In genomic region chr20:44113642-44113945, GRCh38 we compare ENCODE assay signal across 32 cellular contexts.
DNase-seq lines count a peak whose midpoint lies in the region; FAIRE-seq and TF ChIP-seq lines count a peak whose summit lies in the region.
"Had no signal": no experiment of that assay in that cellular context is flagged by ENCODE, and none has a peak within 500 bp of the region (broad histone marks: within the 10 kb centered on the region; RNA-seq: fewer than 3 reads in every experiment).

No MANE protein-coding gene starts in this region.

- H3K27ac Mint-ChIP-seq in nephron progenitor cell: peak overlapping the region; percentile 33
- H3K27ac Mint-ChIP-seq: activated CD4-positive, alpha-beta memory T cell treated with anti-CD3 and anti-CD28 coated beads for 36 hours; activated naive CD4-positive, alpha-beta T cell treated with anti-CD3 and anti-CD28 coated beads, Interleukin-2, amount 50 U/mL, for 24 hours; IgD-negative memory B cell; stimulated activated naive B cell treated with anti-CD40 and anti-IgM and Interleukin-4, amounts not matched to agents 10 μg/mL and 1 μg/mL and 100 μg/mL, for 72 hours; T-helper 1 cell treated with Interleukin-12 subunit alpha and Interleukin-12 subunit beta and Interleukin-4 antibody, amounts not matched to agents 30 μg/mL and 1 μg/mL, for 36 hours had no signal

- CTCF ChIA-PET in OCI-LY7 (lab: Charles Lee; ENCODE audit: unreplicated experiment): interaction anchor here (0.7 kb wide), 1 partner anchor 580 kb away, joined by 5 read pairs; no protein-coding TSS in a partner anchor

- intact Hi-C loops in OCI-LY7 (cut with micrococcal nuclease; ENCODE audit: unreplicated experiment): no loop called here

- no peak overlapping the region for H3K4me2 ChIP-seq in OCI-LY7 (ENCODE audit: low read length)
- H3K4me2 ChIP-seq: BLaER1, PC-9, SK-N-SH had no signal

- H3K4me1 ChIP-seq in OCI-LY7 (ENCODE audit: insufficient read depth, low read length, poor library complexity, severe bottlenecking): no peaks in the 10 kb centered on the region
- H3K4me1 ChIP-seq: upper lobe of left lung had no signal

- H4K20me1 ChIP-seq in OCI-LY7 (ENCODE audit: insufficient read depth, low read length): no peaks in the 10 kb centered on the region
- H4K20me1 ChIP-seq: BLaER1 had no signal

- peaks cover 3% of the 10 kb centered on the region for H3K27me3 Mint-ChIP-seq in nephron progenitor cell (ENCODE audit: low read depth, poor library complexity)

- peak overlapping the region; percentile 9 for H3K4me3 Mint-ChIP-seq in nephron progenitor cell
- H3K4me3 Mint-ChIP-seq: activated CD4-positive, alpha-beta memory T cell treated with anti-CD3 and anti-CD28 coated beads for 36 hours; activated naive CD4-positive, alpha-beta T cell treated with anti-CD3 and anti-CD28 coated beads, Interleukin-2, amount 50 U/mL, for 24 hours; IgD-negative memory B cell; naive thymus-derived CD8-positive, alpha-beta T cell; stimulated activated naive B cell treated with anti-CD40 and anti-IgM and Interleukin-4, amounts not matched to agents 10 μg/mL and 1 μg/mL and 100 μg/mL, for 72 hours; T-helper 1 cell treated with Interleukin-12 subunit alpha and Interleukin-12 subunit beta and Interleukin-4 antibody, amounts not matched to agents 30 μg/mL and 1 μg/mL, for 36 hours had no signal

- TF ChIP-seq CTCF in nephron progenitor cell (IDR thresholded peaks at IDR 0.05) (no peak), OCI-LY7 (conservative IDR thresholded peaks at IDR 0.05; ENCODE audit: low read length) (no peak)

- H3K9me3 Mint-ChIP-seq in nephron progenitor cell: peaks cover 8% of the 10 kb centered on the region
- H3K9me3 Mint-ChIP-seq: activated CD4-positive, alpha-beta memory T cell treated with anti-CD3 and anti-CD28 coated beads for 36 hours; activated naive CD4-positive, alpha-beta T cell treated with anti-CD3 and anti-CD28 coated beads, Interleukin-2, amount 50 U/mL, for 24 hours had no signal

- H3K27ac ChIP-seq in OCI-LY7 (ENCODE audit: low read depth, low read length, poor library complexity, severe bottlenecking): no peak overlapping the region
- H3K27ac ChIP-seq: BLaER1, dorsolateral prefrontal cortex, PC-9, skin epidermis, suprapubic skin, upper lobe of left lung had no signal

- DNase-seq in HTR-8/SVneo (ENCODE audit: insufficient read length, low spot score) (no peak), NCI-H146 (lab: John Stamatoyannopoulos, UW) (peak; percentile 54), NCI-H510A (lab: John Stamatoyannopoulos, UW) (peak; percentile 71), nephron progenitor cell (no peak), NCI-H2107 treated with DMSO at 0.1 percent for 48 hours (lab: John Stamatoyannopoulos, UW; ENCODE audit: unreplicated experiment) (no peak), OCI-LY7 (ENCODE audit: low spot score) (no peak)
- DNase-seq in activated CD4-positive, alpha-beta T cell treated with anti-CD3 and anti-CD28 coated beads, Interleukin-2, amount 50 U/mL, for 48 hours: no peak
- DNase-seq: activated CD4-positive, alpha-beta memory T cell treated with anti-CD3 and anti-CD28 coated beads for 36 hours; amniotic stem cell; DMS79; dorsolateral prefrontal cortex; foreskin melanocyte; GDM1; HCEC 1CT; MV-4-11; naive thymus-derived CD8-positive, alpha-beta T cell; NCI-H187 treated with DMSO at 0.1 percent for 48 hours; NCI-H524; NK-92 treated with Interleukin-12 subunit alpha and Interleukin-12 subunit beta, amount 100 ng/mL, for 24 hours; occipital lobe; PC-9; SK-N-SH; stimulated activated naive B cell treated with anti-CD40 and anti-IgM and Interleukin-4, amounts not matched to agents 10 μg/mL and 1 μg/mL and 100 μg/mL, for 72 hours had no signal

- POLR2A ChIA-PET in OCI-LY7 (lab: Charles Lee): interaction anchor here (0.6 to 1.3 kb wide), 2 partner anchors 26 to 443 kb away, joined by 3 to 10 read pairs; no protein-coding TSS in a partner anchor

- H3K36me3 ChIP-seq in OCI-LY7 (ENCODE audit: insufficient read depth, low read length): no peaks in the 10 kb centered on the region
- H3K36me3 ChIP-seq: BLaER1, suprapubic skin, upper lobe of left lung had no signal

- no TSS peak for BruUV-seq in OCI-LY7 (replicated peaks; lab: Mats Ljungman, UMichigan)

- no peak overlapping the region for H3K4me3 ChIP-seq in OCI-LY7 (ENCODE audit: low read depth, low read length, poor library complexity, severe bottlenecking)
- H3K4me3 ChIP-seq: BLaER1, dorsolateral prefrontal cortex, lung, PC-9, skin epidermis, suprapubic skin, upper lobe of left lung had no signal

- H3K36me3 Mint-ChIP-seq in nephron progenitor cell (ENCODE audit: low read depth): no peaks in the 10 kb centered on the region
- H3K36me3 Mint-ChIP-seq: activated CD4-positive, alpha-beta memory T cell treated with anti-CD3 and anti-CD28 coated beads for 36 hours; activated naive CD4-positive, alpha-beta T cell treated with anti-CD3 and anti-CD28 coated beads, Interleukin-2, amount 50 U/mL, for 24 hours; IgD-negative memory B cell; stimulated activated naive B cell treated with anti-CD40 and anti-IgM and Interleukin-4, amounts not matched to agents 10 μg/mL and 1 μg/mL and 100 μg/mL, for 72 hours had no signal

- H2AFZ ChIP-seq in OCI-LY7 (ENCODE audit: low read length): no peak overlapping the region
- H2AFZ ChIP-seq: PC-9 had no signal

- peaks cover 49% of the 10 kb centered on the region for H3K4me1 Mint-ChIP-seq in nephron progenitor cell
- H3K4me1 Mint-ChIP-seq: IgD-negative memory B cell had no signal

- no peaks in the 10 kb centered on the region for H3K9me2 ChIP-seq in OCI-LY7 (ENCODE audit: insufficient read depth, low read length)
- H3K9me2 ChIP-seq: SK-N-SH had no signal

- FAIRE-seq in HTR-8/SVneo (lab: Jason Lieb, UNC): peak; percentile 77
- FAIRE-seq: endometrium had no signal

- H3K9me3 ChIP-seq in OCI-LY7 (ENCODE audit: low read length): no peaks in the 10 kb centered on the region
- H3K9me3 ChIP-seq: SK-N-SH, suprapubic skin, upper lobe of left lung had no signal

- no peaks in the 10 kb centered on the region for H3K79me2 ChIP-seq in OCI-LY7 (ENCODE audit: insufficient read depth, low read depth, low read length)

Comparison
In these comparisons a context has a peak if more than half of its experiments do, and no peak if none do; other contexts are left out.
1. DNase-seq: peak in NCI-H146 (single experiment) and NCI-H510A (single experiment); none in HTR-8/SVneo (single experiment), nephron progenitor cell (single experiment), activated CD4-positive, alpha-beta T cell treated with anti-CD3 and anti-CD28 coated beads, Interleukin-2, amount 50 U/mL, for 48 hours (0 of 2), NCI-H2107 treated with DMSO at 0.1 percent for 48 hours (single experiment) and OCI-LY7 (single experiment).